In the genomic region with DNA sequence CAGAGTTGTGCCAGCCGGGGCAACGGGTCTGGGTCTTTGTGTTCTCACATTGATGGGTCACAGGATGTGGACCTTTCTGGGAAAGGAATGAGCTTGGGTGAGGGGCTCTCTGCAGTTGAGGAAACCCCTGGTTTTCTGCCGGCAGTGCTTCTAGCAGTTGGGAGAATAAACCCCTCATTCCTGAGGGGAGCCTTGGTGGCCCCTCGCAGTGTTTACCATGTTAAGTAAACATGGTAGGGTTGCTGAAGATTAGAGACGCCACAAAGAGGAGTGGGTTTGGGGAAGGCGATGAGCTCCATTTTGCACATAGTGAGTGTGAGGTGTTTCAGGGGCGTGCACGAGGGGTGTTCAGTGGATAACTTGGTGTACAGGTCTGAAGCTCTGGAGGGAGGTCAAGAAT, we compare ENCODE assay signal across 1 cellular context.
TF ChIP-seq lines count a peak whose summit lies in the region.

No MANE protein-coding gene starts in this region.

TF ChIP-seq in IMR-90, 13 proteins besides CTCF, POLR2A, EP300 and RAD21 (continued from another document):
- TF ChIP-seq, protein P1, sequence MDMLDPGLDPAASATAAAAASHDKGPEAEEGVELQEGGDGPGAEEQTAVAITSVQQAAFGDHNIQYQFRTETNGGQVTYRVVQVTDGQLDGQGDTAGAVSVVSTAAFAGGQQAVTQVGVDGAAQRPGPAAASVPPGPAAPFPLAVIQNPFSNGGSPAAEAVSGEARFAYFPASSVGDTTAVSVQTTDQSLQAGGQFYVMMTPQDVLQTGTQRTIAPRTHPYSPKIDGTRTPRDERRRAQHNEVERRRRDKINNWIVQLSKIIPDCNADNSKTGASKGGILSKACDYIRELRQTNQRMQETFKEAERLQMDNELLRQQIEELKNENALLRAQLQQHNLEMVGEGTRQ (IDR thresholded peaks at IDR 0.05; ENCODE audit: low read depth, low read length), result no peak
- TF ChIP-seq RCOR1 (IDR thresholded peaks at IDR 0.05; ENCODE audit: insufficient replicate concordance, low read length), result no peak
- no peak for TF ChIP-seq CEBPB (IDR thresholded peaks at IDR 0.05; ENCODE audit: low read depth, low read length)
- no peak for TF ChIP-seq FOS (IDR thresholded peaks at IDR 0.05; ENCODE audit: low read depth, low read length)
- TF ChIP-seq RFX5 (IDR thresholded peaks at IDR 0.05; ENCODE audit: low read depth, low read length), result no peak
- TF ChIP-seq, protein P2, sequence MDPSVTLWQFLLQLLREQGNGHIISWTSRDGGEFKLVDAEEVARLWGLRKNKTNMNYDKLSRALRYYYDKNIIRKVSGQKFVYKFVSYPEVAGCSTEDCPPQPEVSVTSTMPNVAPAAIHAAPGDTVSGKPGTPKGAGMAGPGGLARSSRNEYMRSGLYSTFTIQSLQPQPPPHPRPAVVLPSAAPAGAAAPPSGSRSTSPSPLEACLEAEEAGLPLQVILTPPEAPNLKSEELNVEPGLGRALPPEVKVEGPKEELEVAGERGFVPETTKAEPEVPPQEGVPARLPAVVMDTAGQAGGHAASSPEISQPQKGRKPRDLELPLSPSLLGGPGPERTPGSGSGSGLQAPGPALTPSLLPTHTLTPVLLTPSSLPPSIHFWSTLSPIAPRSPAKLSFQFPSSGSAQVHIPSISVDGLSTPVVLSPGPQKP (IDR thresholded peaks at IDR 0.05; ENCODE audit: borderline replicate concordance, low read depth, low read length), result no peak
- TF ChIP-seq MAZ (IDR thresholded peaks at IDR 0.05; ENCODE audit: borderline replicate concordance, low read depth, low read length), result no peak
- TF ChIP-seq NFE2L2 (IDR thresholded peaks at IDR 0.05; ENCODE audit: low read depth, low read length), result no peak
- TF ChIP-seq MAFK (IDR thresholded peaks at IDR 0.05; ENCODE audit: low read depth, low read length), result no peak
- no peak for TF ChIP-seq CHD1 (IDR thresholded peaks at IDR 0.05; ENCODE audit: low read depth, low read length)
